ENCODE assay signal across 28 cellular contexts in genomic region chr16:60558936-60559335, GRCh38.
"Had no signal": no experiment of that assay in that cellular context is flagged by ENCODE, and none has a peak within 500 bp of the region (broad histone marks: within the 10 kb centered on the region; RNA-seq: fewer than 3 reads in every experiment).

No MANE protein-coding gene starts in this region.

- H3K27ac Mint-ChIP-seq: stimulated activated effector memory CD8-positive, alpha-beta T cell treated with anti-CD3 and anti-CD28 coated beads, Interleukin-12 subunit alpha, Interleukin-12 subunit beta, amount 100 ng/mL, for 72 hours; stimulated activated memory B cell treated with anti-CD40 and anti-IgM and Interleukin-4, amounts not matched to agents 10 μg/mL and 1 μg/mL and 100 μg/mL, for 72 hours; stimulated activated naive B cell treated with anti-CD40 and anti-IgM and Interleukin-4, amounts not matched to agents 10 μg/mL and 1 μg/mL and 100 μg/mL, for 72 hours; stimulated activated naive CD8-positive, alpha-beta T cell treated with anti-CD3 and anti-CD28 coated beads, Interleukin-15, amount 100 ng/mL, for 72 hours; stimulated activated naive CD8-positive, alpha-beta T cell treated with anti-CD3 and anti-CD28 coated beads, Interleukin-15, Interleukin-2, amounts not matched to agents 100 ng/mL and 50 ng/mL, for 24 hours; type B pancreatic cell had no signal

- H3K4me1 ChIP-seq: stomach, suprapubic skin, testis, thyroid gland, tibial artery, tibial nerve, transverse colon, upper lobe of left lung, upper lobe of right lung, uterus, vagina had no signal

- H3K4me1 Mint-ChIP-seq: stimulated activated effector memory CD8-positive, alpha-beta T cell treated with anti-CD3 and anti-CD28 coated beads, Interleukin-12 subunit alpha, Interleukin-12 subunit beta, amount 100 ng/mL, for 72 hours; stimulated activated memory B cell treated with anti-CD40 and anti-IgM and Interleukin-4, amounts not matched to agents 10 μg/mL and 1 μg/mL and 100 μg/mL, for 72 hours; stimulated activated naive B cell treated with anti-CD40 and anti-IgM and Interleukin-4, amounts not matched to agents 10 μg/mL and 1 μg/mL and 100 μg/mL, for 72 hours; stimulated activated naive CD8-positive, alpha-beta T cell treated with anti-CD3 and anti-CD28 coated beads, Interleukin-15, amount 100 ng/mL, for 72 hours had no signal

- DNase-seq: stimulated activated CD4-positive, alpha-beta T cell treated with anti-CD3 and anti-CD28 coated beads, Interleukin-2, amount 100 ng/mL, for 48 hours; stimulated activated CD4-positive, alpha-beta T cell treated with anti-CD3 and anti-CD28 coated beads, Interleukin-4, amount 100 ng/mL, for 1 hour; stimulated activated CD4-positive, alpha-beta T cell treated with anti-CD3 and anti-CD28 coated beads, Interleukin-4, amount 100 ng/mL, for 24 hours; stimulated activated CD4-positive, alpha-beta T cell treated with anti-CD3 and anti-CD28 coated beads, Interleukin-4, amount 100 ng/mL, for 4 hours; stimulated activated CD8-positive, alpha-beta memory T cell treated with anti-CD3 and anti-CD28 coated beads, Interleukin-4, amount 100 ng/mL, for 48 hours; stimulated activated naive B cell treated with anti-CD40 and anti-IgM and Interleukin-4, amounts not matched to agents 10 μg/mL and 1 μg/mL and 100 μg/mL, for 72 hours; stimulated activated naive CD4-positive, alpha-beta T cell; stimulated activated naive CD4-positive, alpha-beta T cell treated with Interleukin-2 at 50 U/mL for 16 hours; stimulated activated naive CD8-positive, alpha-beta T cell treated with anti-CD3 and anti-CD28 coated beads, Interleukin-15, amount 100 ng/mL, for 72 hours; stimulated activated naive CD8-positive, alpha-beta T cell treated with anti-CD3 and anti-CD28 coated beads, Interleukin-15, Interleukin-2, amounts not matched to agents 100 U/mL and 50 U/mL, for 24 hours; stomach; substantia nigra; testis; thyroid gland; tibial artery; transverse colon; trophoblast cell; upper lobe of left lung; upper lobe of right lung; uterus had no signal

- H3K36me3 ChIP-seq: stomach, suprapubic skin, thoracic aorta, thyroid gland, tibial artery, tibial nerve, transverse colon, upper lobe of left lung, upper lobe of right lung, uterus, vagina had no signal

- H3K27ac ChIP-seq: stomach, suprapubic skin, testis, thoracic aorta, thyroid gland, tibial artery, tibial nerve, transverse colon, upper lobe of left lung, upper lobe of right lung, uterus, vagina had no signal

- ATAC-seq: stimulated activated effector memory CD8-positive, alpha-beta T cell treated with anti-CD3 and anti-CD28 coated beads, Interleukin-12 subunit alpha, Interleukin-12 subunit beta, amount 100 ng/mL, for 72 hours; stimulated activated memory B cell treated with anti-CD40 and anti-IgM and Interleukin-4, amounts not matched to agents 10 μg/mL and 1 μg/mL and 100 μg/mL, for 72 hours; stimulated activated naive B cell treated with anti-CD40 and anti-IgM and Interleukin-4, amounts not matched to agents 10 μg/mL and 1 μg/mL and 100 μg/mL, for 72 hours; stimulated activated naive CD8-positive, alpha-beta T cell treated with anti-CD3 and anti-CD28 coated beads, Interleukin-15, amount 100 ng/mL, for 72 hours; stimulated activated naive CD8-positive, alpha-beta T cell treated with anti-CD3 and anti-CD28 coated beads, Interleukin-15, Interleukin-2, amounts not matched to agents 100 U/mL and 50 U/mL, for 24 hours; upper lobe of right lung had no signal

- H3K9me3 ChIP-seq: stomach, suprapubic skin, testis, thoracic aorta, thyroid gland, tibial artery, tibial nerve, transverse colon, upper lobe of left lung, upper lobe of right lung, uterus, vagina had no signal

- H3K36me3 Mint-ChIP-seq: stimulated activated effector memory CD8-positive, alpha-beta T cell treated with anti-CD3 and anti-CD28 coated beads, Interleukin-12 subunit alpha, Interleukin-12 subunit beta, amount 100 ng/mL, for 72 hours; stimulated activated memory B cell treated with anti-CD40 and anti-IgM and Interleukin-4, amounts not matched to agents 10 μg/mL and 1 μg/mL and 100 μg/mL, for 72 hours; stimulated activated naive B cell treated with anti-CD40 and anti-IgM and Interleukin-4, amounts not matched to agents 10 μg/mL and 1 μg/mL and 100 μg/mL, for 72 hours; type B pancreatic cell had no signal

- H3K4me3 Mint-ChIP-seq: stimulated activated effector memory CD8-positive, alpha-beta T cell treated with anti-CD3 and anti-CD28 coated beads, Interleukin-12 subunit alpha, Interleukin-12 subunit beta, amount 100 ng/mL, for 72 hours; stimulated activated memory B cell treated with anti-CD40 and anti-IgM and Interleukin-4, amounts not matched to agents 10 μg/mL and 1 μg/mL and 100 μg/mL, for 72 hours; stimulated activated naive B cell treated with anti-CD40 and anti-IgM and Interleukin-4, amounts not matched to agents 10 μg/mL and 1 μg/mL and 100 μg/mL, for 72 hours; stimulated activated naive CD8-positive, alpha-beta T cell treated with anti-CD3 and anti-CD28 coated beads, Interleukin-15, amount 100 ng/mL, for 72 hours; stimulated activated naive CD8-positive, alpha-beta T cell treated with anti-CD3 and anti-CD28 coated beads, Interleukin-15, Interleukin-2, amounts not matched to agents 100 ng/mL and 50 ng/mL, for 24 hours; type B pancreatic cell had no signal

- H3K4me3 ChIP-seq: stomach, suprapubic skin, testis, thoracic aorta, thyroid gland, tibial artery, tibial nerve, transverse colon, upper lobe of left lung, upper lobe of right lung, uterus, vagina had no signal

- H3K27me3 Mint-ChIP-seq: stimulated activated memory B cell treated with anti-CD40 and anti-IgM and Interleukin-4, amounts not matched to agents 10 μg/mL and 1 μg/mL and 100 μg/mL, for 72 hours; stimulated activated naive B cell treated with anti-CD40 and anti-IgM and Interleukin-4, amounts not matched to agents 10 μg/mL and 1 μg/mL and 100 μg/mL, for 72 hours; stimulated activated naive CD8-positive, alpha-beta T cell treated with anti-CD3 and anti-CD28 coated beads, Interleukin-15, amount 100 ng/mL, for 72 hours; stimulated activated naive CD8-positive, alpha-beta T cell treated with anti-CD3 and anti-CD28 coated beads, Interleukin-15, Interleukin-2, amounts not matched to agents 100 ng/mL and 50 ng/mL, for 24 hours; type B pancreatic cell had no signal

- H3K9me3 Mint-ChIP-seq: stimulated activated naive B cell treated with anti-CD40 and anti-IgM and Interleukin-4, amounts not matched to agents 10 μg/mL and 1 μg/mL and 100 μg/mL, for 72 hours; type B pancreatic cell had no signal

- H3K27me3 ChIP-seq: stomach, suprapubic skin, testis, thyroid gland, tibial artery, tibial nerve, transverse colon, upper lobe of left lung, upper lobe of right lung, uterus, vagina had no signal
